8 cellular contexts compared by ENCODE assay signal in the genomic region with DNA sequence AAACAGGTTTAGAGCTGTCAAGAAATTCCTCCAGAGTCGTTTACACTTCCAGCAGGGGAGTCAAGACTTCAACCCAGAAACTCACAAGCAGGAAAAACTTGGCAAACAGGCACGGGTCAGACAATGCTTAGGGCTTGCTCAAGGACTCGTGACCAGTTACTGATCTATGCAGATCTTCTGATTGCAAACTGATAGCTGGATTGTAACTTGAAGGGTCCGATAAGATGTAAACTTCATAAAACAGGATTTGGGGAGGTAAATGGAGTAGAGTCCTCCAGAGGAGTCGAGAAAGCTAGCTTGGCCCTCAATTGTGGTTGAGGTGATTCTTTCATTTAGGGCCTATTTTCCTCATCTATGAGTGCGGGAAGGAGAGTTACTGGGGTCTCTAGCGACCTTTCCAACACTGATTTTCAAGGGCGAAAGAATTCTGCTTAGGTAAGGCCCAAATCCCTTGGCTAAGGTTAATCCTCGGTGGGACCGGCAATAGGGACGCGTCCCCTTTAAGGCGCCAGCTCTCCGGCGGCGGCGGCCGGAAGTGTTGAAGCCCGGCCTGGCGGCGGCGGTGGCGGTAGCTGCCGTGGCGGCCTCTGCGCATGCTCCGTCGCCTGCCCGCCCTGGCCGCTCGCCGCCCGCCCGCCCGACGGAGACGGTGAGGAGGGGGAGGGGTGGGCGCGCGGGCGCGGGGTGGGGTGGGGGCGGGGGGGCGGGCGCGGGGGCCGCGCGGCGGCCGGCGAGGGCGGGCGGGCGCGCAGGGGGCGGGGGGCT. TPM values are rescaled to one million over a fixed set of nuclear protein-coding genes. Genes with fewer than 3 reads are reported as not detected.
A peak's percentile ranks its signal among the peaks of the same experiment; 100 is the strongest.
DNase-seq lines count a peak whose midpoint lies in the region; ATAC-seq and TF ChIP-seq lines count a peak whose summit lies in the region.

A gene with protein sequence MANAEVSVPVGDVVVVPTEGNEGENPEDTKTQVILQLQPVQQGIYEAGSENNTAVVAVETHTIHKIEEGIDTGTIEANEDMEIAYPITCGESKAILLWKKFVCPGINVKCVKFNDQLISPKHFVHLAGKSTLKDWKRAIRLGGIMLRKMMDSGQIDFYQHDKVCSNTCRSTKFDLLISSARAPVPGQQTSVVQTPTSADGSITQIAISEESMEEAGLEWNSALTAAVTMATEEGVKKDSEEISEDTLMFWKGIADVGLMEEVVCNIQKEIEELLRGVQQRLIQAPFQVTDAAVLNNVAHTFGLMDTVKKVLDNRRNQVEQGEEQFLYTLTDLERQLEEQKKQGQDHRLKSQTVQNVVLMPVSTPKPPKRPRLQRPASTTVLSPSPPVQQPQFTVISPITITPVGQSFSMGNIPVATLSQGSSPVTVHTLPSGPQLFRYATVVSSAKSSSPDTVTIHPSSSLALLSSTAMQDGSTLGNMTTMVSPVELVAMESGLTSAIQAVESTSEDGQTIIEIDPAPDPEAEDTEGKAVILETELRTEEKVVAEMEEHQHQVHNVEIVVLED (plus strand): TSS at position 594 of the 765 bp plus-strand sequence. CDS start 14,829 bp downstream, outside the sequence.

- ATAC-seq in HG03432 (IDR thresholded peaks at IDR 0.05; ENCODE audit: unreplicated experiment): peak; percentile 78
- ATAC-seq in left colon: peak; percentile 90

- POLR2A ChIA-PET in activated CD4-positive, alpha-beta T cell treated with anti-CD3 and anti-CD28 coated beads, Interleukin-2, amount 10 ng/mL, durations not matched to agents 7 days and 5 days (lab: Charles Lee): interaction anchor here (0.6 to 2.1 kb wide), 5 partner anchors 13 to 233 kb away, joined by 3 to 5 read pairs (median 5); partner anchors contain the start of genes RNU11, TAF12 and YTHDF2

- DNase-seq in AML-193 (lab: John Stamatoyannopoulos, UW) (peak; percentile 61 to 73), GM19238 (ENCODE audit: insufficient read length, low spot score) (peak; percentile 88), NCI-H524 (lab: John Stamatoyannopoulos, UW) (peak; percentile 64 to 81), colonic mucosa (peak; percentile 87), left colon (peak; percentile 80 to 89)
- peak; percentile 86 for DNase-seq in activated CD4-positive, alpha-beta T cell treated with anti-CD3 and anti-CD28 coated beads, Interleukin-2, amount 10 ng/mL, durations not matched to agents 7 days and 5 days
- peak; percentile 60 to 83 (median 70) for DNase-seq in stimulated activated CD4-positive, alpha-beta T cell treated with anti-CD3 and anti-CD28 coated beads, Interleukin-1b, Interleukin-23, amount 100 ng/mL, for 24 hours (ENCODE audit: low read depth in 4 of 4, low spot score in 1 of 4)

- H3K9me3 ChIP-seq in colonic mucosa: no peaks in the 10 kb centered on the region

- peak within 1 kb of the TSS; percentile 96 for H3K4me3 ChIP-seq in colonic mucosa

- H3K27ac ChIP-seq in colonic mucosa: peak within 1 kb of the TSS; percentile 99

- H3K4me1 Mint-ChIP-seq in activated CD4-positive, alpha-beta T cell treated with anti-CD3 and anti-CD28 coated beads, Interleukin-2, amount 10 ng/mL, durations not matched to agents 7 days and 5 days: peaks cover 13% of the 10 kb centered on the region

- peaks cover 2% of the 10 kb centered on the region for H3K36me3 Mint-ChIP-seq in activated CD4-positive, alpha-beta T cell treated with anti-CD3 and anti-CD28 coated beads, Interleukin-2, amount 10 ng/mL, durations not matched to agents 7 days and 5 days (ENCODE audit: low read depth)

- no peak for TF ChIP-seq CTCF in colonic mucosa (IDR thresholded peaks at IDR 0.05)

- no peaks in the 10 kb centered on the region for H3K27me3 Mint-ChIP-seq in activated CD4-positive, alpha-beta T cell treated with anti-CD3 and anti-CD28 coated beads, Interleukin-2, amount 10 ng/mL, durations not matched to agents 7 days and 5 days

- intact Hi-C loops in colonic mucosa (cut with DNase I): no loop called here
- intact Hi-C loops in left colon (cut with DNase I, micrococcal nuclease): no loop called here

- no peaks in the 10 kb centered on the region for H3K36me3 ChIP-seq in colonic mucosa

- H3K27me3 ChIP-seq in colonic mucosa: no peaks in the 10 kb centered on the region

- no peaks in the 10 kb centered on the region for H3K4me1 ChIP-seq in colonic mucosa

- peak within 1 kb of the TSS; percentile 82 to 92 for H3K9ac ChIP-seq in colonic mucosa (ENCODE audit: low read depth in 2 of 2, low read length in 2 of 2)

- peak within 1 kb of the TSS; percentile 87 for H3K4me3 Mint-ChIP-seq in activated CD4-positive, alpha-beta T cell treated with anti-CD3 and anti-CD28 coated beads, Interleukin-2, amount 10 ng/mL, durations not matched to agents 7 days and 5 days

- H3K9me3 Mint-ChIP-seq in activated CD4-positive, alpha-beta T cell treated with anti-CD3 and anti-CD28 coated beads, Interleukin-2, amount 10 ng/mL, durations not matched to agents 7 days and 5 days: no peaks in the 10 kb centered on the region

- H3K27ac Mint-ChIP-seq in activated CD4-positive, alpha-beta T cell treated with anti-CD3 and anti-CD28 coated beads, Interleukin-2, amount 10 ng/mL, durations not matched to agents 7 days and 5 days: peak within 1 kb of the TSS; percentile 95

- CTCF ChIA-PET in activated CD4-positive, alpha-beta T cell treated with anti-CD3 and anti-CD28 coated beads, Interleukin-2, amount 10 ng/mL, durations not matched to agents 7 days and 5 days (lab: Charles Lee): interaction anchor here (0.6 to 2.6 kb wide), 8 partner anchors 12 to 209 kb away, joined by 3 to 17 read pairs (median 4); partner anchors contain the start of genes RNU11, TAF12 and YTHDF2

RNA-seq across cellular contexts. Expression of the gene that starts here (rescaled TPM):
- 10 to 100 TPM; 26.8 to 27.2 TPM for total RNA-seq in activated CD4-positive, alpha-beta T cell treated with anti-CD3 and anti-CD28 coated beads, Interleukin-2, amount 10 ng/mL, durations not matched to agents 7 days and 5 days
- 10 to 100 TPM; 14.0 to 14.9 TPM for total RNA-seq in colonic mucosa
- 10 to 100 TPM; 12.4 to 13.3 TPM for total RNA-seq in left colon

Comparison
In these comparisons a context has a peak if more than half of its experiments do, and no peak if none do; other contexts are left out.
1. Peak in every context shown above with its lines: DNase-seq, ATAC-seq, H3K4me3 ChIP-seq and H3K27ac ChIP-seq.